ENCODE assay signal across 8 cellular contexts in the genomic region with DNA sequence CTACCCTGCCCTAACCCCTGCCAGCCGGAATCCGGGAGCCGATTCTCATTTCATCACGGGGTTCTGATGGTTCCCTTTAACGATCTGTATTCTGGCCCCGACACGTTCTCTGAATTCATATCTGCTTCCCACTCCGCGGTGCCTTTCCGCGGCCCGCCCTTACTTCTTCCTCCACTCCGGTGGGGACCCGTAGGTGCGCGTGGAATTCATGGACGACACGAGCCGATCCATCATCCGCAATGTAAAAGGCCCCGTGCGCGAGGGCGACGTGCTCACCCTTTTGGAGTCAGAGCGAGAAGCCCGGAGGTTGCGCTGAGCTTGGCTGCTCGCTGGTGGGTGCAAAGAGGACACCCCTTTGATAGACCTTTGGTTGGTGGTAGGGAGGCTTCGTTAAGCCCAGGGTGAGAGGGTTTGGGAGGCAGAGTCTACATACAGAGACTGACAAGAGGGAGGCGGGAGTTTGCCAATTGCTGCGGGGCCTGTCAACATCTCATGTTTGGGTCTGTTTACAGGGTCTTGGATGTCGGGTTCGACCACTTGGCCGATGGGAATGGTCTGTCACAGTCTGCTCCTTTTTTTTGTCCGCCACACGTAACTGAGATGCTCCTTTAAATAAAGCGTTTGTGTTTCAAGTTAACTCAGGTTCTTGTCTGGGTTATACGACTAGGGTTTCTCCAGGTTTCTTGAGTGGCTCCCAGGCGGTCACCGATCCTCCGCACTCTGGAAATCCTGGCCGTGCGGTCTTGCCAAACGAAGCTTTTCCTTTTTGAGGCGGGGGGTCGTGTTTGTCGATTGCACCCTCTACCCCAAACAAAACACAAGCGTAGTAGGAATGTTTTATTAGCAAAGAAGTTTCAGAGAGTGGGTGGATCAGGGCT. TPM values are rescaled to one million over a fixed set of nuclear protein-coding genes. Genes with fewer than 3 reads are reported as not detected.
DNase-seq lines count a peak whose midpoint lies in the region; ATAC-seq and TF ChIP-seq lines count a peak whose summit lies in the region.

No MANE protein-coding gene starts in this region.

- intact Hi-C loops in upper lobe of right lung (cut with DNase I): no loop called here

- H3K36me3 ChIP-seq in BE2C (peaks cover 25% of the 10 kb centered on the region), upper lobe of right lung (peaks cover 24% of the 10 kb centered on the region)

- peaks cover 3% of the 10 kb centered on the region for H3K27me3 Mint-ChIP-seq in IgD-negative memory B cell
- no peaks in the 10 kb centered on the region for H3K27me3 Mint-ChIP-seq in central memory CD8-positive, alpha-beta T cell

- H3K9me3 Mint-ChIP-seq in IgD-negative memory B cell: no peaks in the 10 kb centered on the region
- no peaks in the 10 kb centered on the region for H3K9me3 Mint-ChIP-seq in central memory CD8-positive, alpha-beta T cell

- H3K27me3 ChIP-seq in BE2C: peaks cover 2% of the 10 kb centered on the region
- H3K27me3 ChIP-seq in upper lobe of right lung: no peaks in the 10 kb centered on the region

- peaks cover 16 to 20% (median 18%) of the 10 kb centered on the region in 3 donors for H3K4me1 Mint-ChIP-seq in IgD-negative memory B cell
- H3K4me1 Mint-ChIP-seq in central memory CD8-positive, alpha-beta T cell: peaks cover 37% of the 10 kb centered on the region

- H3K27ac ChIP-seq in upper lobe of right lung: peak overlapping the region; percentile 97

- peak overlapping the region; percentile 100 for H3K4me3 ChIP-seq in BE2C (ENCODE audit: low read depth, low read length)
- H3K4me3 ChIP-seq in upper lobe of right lung: peak overlapping the region; percentile 83

- peaks cover 1% of the 10 kb centered on the region for H3K36me3 Mint-ChIP-seq in IgD-negative memory B cell
- H3K36me3 Mint-ChIP-seq in central memory CD8-positive, alpha-beta T cell (ENCODE audit: insufficient read depth): peaks cover 31% of the 10 kb centered on the region

- peak overlapping the region; percentile 95 to 99 (median 98) for H3K4me3 Mint-ChIP-seq in IgD-negative memory B cell
- H3K4me3 Mint-ChIP-seq in central memory CD8-positive, alpha-beta T cell: peak overlapping the region; percentile 99

- H3K4me1 ChIP-seq in BE2C (peaks cover 7% of the 10 kb centered on the region; the same call in 1 of the 2 replicates), upper lobe of right lung (peaks cover 38% of the 10 kb centered on the region)

- no peak for DNase-seq in BE2C
- DNase-seq in central memory CD8-positive, alpha-beta T cell (ENCODE audit: low spot score in 2 of 2): no peak
- peak; percentile 30 to 45 for DNase-seq in lung microvascular endothelial cell (ENCODE audit: low read depth in 2 of 2)
- DNase-seq in upper lobe of right lung: no peak
- DNase-seq in NCI-H1092 (lab: John Stamatoyannopoulos, UW): no peak

- ATAC-seq in central memory CD8-positive, alpha-beta T cell (replicated peaks; ENCODE audit: extremely low read depth, poor library complexity, severe bottlenecking): peak; percentile 18
- ATAC-seq in upper lobe of right lung: no peak
- ATAC-seq in HG03135 (IDR thresholded peaks at IDR 0.05; ENCODE audit: unreplicated experiment): no peak
- ATAC-seq in HG02798 (IDR thresholded peaks at IDR 0.05; ENCODE audit: poor library complexity, unreplicated experiment): no peak

- H3K9me3 ChIP-seq in BE2C: no peaks in the 10 kb centered on the region
- H3K9me3 ChIP-seq in upper lobe of right lung: no peaks in the 10 kb centered on the region

- H3K27ac Mint-ChIP-seq in IgD-negative memory B cell: peak overlapping the region; percentile 97 to 98 (median 98)
- peak overlapping the region; percentile 100 for H3K27ac Mint-ChIP-seq in central memory CD8-positive, alpha-beta T cell (ENCODE audit: low read depth)

- TF ChIP-seq CTCF in BE2C (IDR thresholded peaks at IDR 0.05; ENCODE audit: low read depth, low read length) (no peak), upper lobe of right lung (IDR thresholded peaks at IDR 0.05) (no peak)

RNA-seq across cellular contexts. Expression of gene RPS28, which starts 0.7 kb away (rescaled TPM):
- polyA plus RNA-seq in BE2C (2012; ENCODE audit: insufficient read depth, insufficient read length, low read depth): 1,781 TPM
- 2,981 TPM for polyA plus RNA-seq in IgD-negative memory B cell
- 186 and 293 TPM in 2 replicates for total RNA-seq in lung microvascular endothelial cell
- total RNA-seq in upper lobe of right lung: 1,645 TPM

RNA-seq across cellular contexts. Expression of gene NDUFA7, which starts 0.8 kb away (rescaled TPM):
- polyA plus RNA-seq in BE2C (2012; ENCODE audit: insufficient read depth, insufficient read length, low read depth): 211 TPM
- polyA plus RNA-seq in IgD-negative memory B cell: 141 TPM
- total RNA-seq in lung microvascular endothelial cell (28.4 and 30.9 TPM in 2 replicates), upper lobe of right lung (35.7 TPM)

RNA-seq across cellular contexts. Expression of gene CD320, which starts 13.8 kb away (rescaled TPM):
- polyA plus RNA-seq in BE2C (2012; ENCODE audit: insufficient read depth, insufficient read length, low read depth): 287 TPM
- polyA plus RNA-seq in IgD-negative memory B cell: 34.4 TPM
- total RNA-seq in lung microvascular endothelial cell (22.9 and 24.4 TPM in 2 replicates), upper lobe of right lung (49.4 TPM)

RNA-seq across cellular contexts. Expression of gene KANK3, which starts 21.1 kb away (rescaled TPM):
- not detected for polyA plus RNA-seq in BE2C (2012; ENCODE audit: insufficient read depth, insufficient read length, low read depth)
- not detected for polyA plus RNA-seq in IgD-negative memory B cell
- total RNA-seq in lung microvascular endothelial cell (55.8 and 148 TPM in 2 replicates), upper lobe of right lung (54.0 TPM)

RNA-seq across cellular contexts. Expression of gene ANGPTL4, which starts 42.0 kb away (rescaled TPM):
- 14.4 TPM for polyA plus RNA-seq in BE2C (2012; ENCODE audit: insufficient read depth, insufficient read length, low read depth)
- not detected for polyA plus RNA-seq in IgD-negative memory B cell
- total RNA-seq in lung microvascular endothelial cell (1.5 and 7.1 TPM in 2 replicates), upper lobe of right lung (6.3 TPM)

Comparison
In these comparisons a context has a peak if more than half of its experiments do, and no peak if none do; other contexts are left out.
1. DNase-seq: peak in lung microvascular endothelial cell (2 of 2); none in BE2C (single experiment), central memory CD8-positive, alpha-beta T cell (0 of 2), upper lobe of right lung (single experiment) and NCI-H1092 (single experiment).